15 cellular contexts compared by ENCODE assay signal in the genomic region with DNA sequence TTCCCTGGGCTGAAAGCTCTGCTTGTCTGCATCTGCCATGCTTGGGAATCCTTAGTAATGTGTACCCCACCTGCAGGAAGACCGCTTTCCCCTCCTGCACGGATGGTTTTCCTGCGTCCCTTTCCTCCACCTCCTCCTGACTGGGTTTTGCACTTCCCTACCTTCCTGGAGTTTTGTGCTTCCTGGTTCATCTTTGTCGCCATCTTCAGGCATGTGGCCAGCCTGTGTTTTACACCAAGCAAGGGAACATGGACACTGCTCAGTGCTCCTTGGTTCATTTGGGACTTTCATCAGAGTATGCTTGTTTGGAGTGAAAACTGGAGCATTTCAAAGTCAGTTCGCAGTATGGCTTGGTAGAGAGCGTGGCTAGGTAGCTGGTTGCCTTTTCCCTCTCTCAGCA. TPM values are rescaled to one million over a fixed set of nuclear protein-coding genes. Genes with fewer than 3 reads are reported as not detected.
A peak's percentile ranks its signal among the peaks of the same experiment; 100 is the strongest.
DNase-seq lines count a peak whose midpoint lies in the region; TF ChIP-seq lines count a peak whose summit lies in the region.
"Had no signal": no experiment of that assay in that cellular context is flagged by ENCODE, and none has a peak within 500 bp of the region (broad histone marks: within the 10 kb centered on the region; RNA-seq: fewer than 3 reads in every experiment).

No MANE protein-coding gene starts in this region.

- peaks cover 1 to 9% of the 10 kb centered on the region in 2 donors for H3K27me3 Mint-ChIP-seq in CD4-positive, alpha-beta memory T cell

- no peak overlapping the region for H3K4me3 ChIP-seq in hepatocyte
- H3K4me3 ChIP-seq in CD4-positive, alpha-beta memory T cell (ENCODE audit: low read length in 2 of 2): no peak overlapping the region
- H3K4me3 ChIP-seq in ovary: no peak overlapping the region
- H3K4me3 ChIP-seq: colonic mucosa, PC-9, testis had no signal

- H3K27ac ChIP-seq in C4-2B: no peak overlapping the region
- H3K27ac ChIP-seq in hepatocyte: no peak overlapping the region
- no peak overlapping the region for H3K27ac ChIP-seq in CD4-positive, alpha-beta memory T cell (ENCODE audit: low read depth, low read length)
- no peak overlapping the region for H3K27ac ChIP-seq in ovary
- H3K27ac ChIP-seq: colonic mucosa, PC-9, testis had no signal

- POLR2A ChIA-PET in CD4-positive, alpha-beta memory T cell (lab: Charles Lee; ENCODE audit: partially characterized antibody): no interaction called here

- H3K4me3 Mint-ChIP-seq in CD4-positive, alpha-beta memory T cell: no peak overlapping the region
- H3K4me3 Mint-ChIP-seq: activated CD4-positive, alpha-beta memory T cell treated with anti-CD3 and anti-CD28 coated beads for 36 hours; T-helper 2 cell treated with Interferon-gamma antibody and Interleukin-4, amounts not matched to agents 5 μg/mL and 100 μg/mL, for 36 hours had no signal

- H4K20me1 ChIP-seq in hepatocyte (ENCODE audit: insufficient read depth, poor library complexity, severe bottlenecking): no peaks in the 10 kb centered on the region

- CTCF ChIA-PET in CD4-positive, alpha-beta memory T cell (lab: Charles Lee; ENCODE audit: partially characterized antibody): no interaction called here

- H3K4me1 Mint-ChIP-seq in CD4-positive, alpha-beta memory T cell: no peaks in the 10 kb centered on the region

- H3K9me2 ChIP-seq in hepatocyte (replicated peaks; ENCODE audit: insufficient read depth): no peaks in the 10 kb centered on the region

- H3K36me3 Mint-ChIP-seq in CD4-positive, alpha-beta memory T cell: no peaks in the 10 kb centered on the region
- H3K36me3 Mint-ChIP-seq: activated CD4-positive, alpha-beta memory T cell treated with anti-CD3 and anti-CD28 coated beads for 36 hours; activated naive CD4-positive, alpha-beta T cell treated with anti-CD3 and anti-CD28 coated beads, Interleukin-2, amount 50 U/mL, for 72 hours had no signal

- no peak for TF ChIP-seq EP300 in ovary (IDR thresholded peaks at IDR 0.05)

- H3K9me3 ChIP-seq in hepatocyte (ENCODE audit: low read depth): no peaks in the 10 kb centered on the region
- H3K9me3 ChIP-seq in CD4-positive, alpha-beta memory T cell (ENCODE audit: control insufficient read depth in 1 of 2, low read length in 2 of 2): no peaks in the 10 kb centered on the region
- no peaks in the 10 kb centered on the region for H3K9me3 ChIP-seq in ovary
- H3K9me3 ChIP-seq: colonic mucosa, testis had no signal

- peak; percentile 32 for TF ChIP-seq CTCF in C4-2B (conservative IDR thresholded peaks at IDR 0.05)
- peak; percentile 18 for TF ChIP-seq CTCF in hepatocyte (IDR thresholded peaks at IDR 0.05; ENCODE audit: poor library complexity)
- no peak for TF ChIP-seq CTCF in ovary (IDR thresholded peaks at IDR 0.05)

- 74% methylated on average over 6 of the region's 6 CpGs for WGBS in hepatocyte (ENCODE audit: low lambda C conversion rate, missing lambda C conversion rate)
- 76 to 84% (median 77%) methylated on average over 6 of the region's 6 CpGs for WGBS in ovary, 3 donors

- H3K27me3 ChIP-seq in hepatocyte: no peaks in the 10 kb centered on the region
- no peaks in the 10 kb centered on the region for H3K27me3 ChIP-seq in CD4-positive, alpha-beta memory T cell (ENCODE audit: insufficient read depth, low read length)
- H3K27me3 ChIP-seq in ovary: no peaks in the 10 kb centered on the region
- H3K27me3 ChIP-seq: colonic mucosa, testis had no signal

- in situ Hi-C loops in SK-MEL-5 (cut with HindIII; ENCODE audit: low pct_unique_long_range_greater_than_20kb, low sequenced_read_pairs): no loop called here

- peaks cover 0 to 1% (median 0%) of the 10 kb centered on the region in 8 donors for H3K9me3 Mint-ChIP-seq in CD4-positive, alpha-beta memory T cell
- H3K9me3 Mint-ChIP-seq: activated CD4-positive, alpha-beta memory T cell treated with anti-CD3 and anti-CD28 coated beads for 36 hours; T-helper 2 cell treated with Interferon-gamma antibody and Interleukin-4, amounts not matched to agents 5 μg/mL and 100 μg/mL, for 36 hours had no signal

- H3K4me1 ChIP-seq in hepatocyte (ENCODE audit: insufficient read depth) (no peaks in the 10 kb centered on the region), ovary (ENCODE audit: insufficient read depth) (no peaks in the 10 kb centered on the region)
- H3K4me1 ChIP-seq in CD4-positive, alpha-beta memory T cell (ENCODE audit: insufficient read depth, low read length): no peaks in the 10 kb centered on the region
- H3K4me1 ChIP-seq: colonic mucosa, testis had no signal

- no peak overlapping the region for H3K27ac Mint-ChIP-seq in CD4-positive, alpha-beta memory T cell
- H3K27ac Mint-ChIP-seq: activated CD4-positive, alpha-beta memory T cell treated with anti-CD3 and anti-CD28 coated beads for 36 hours; activated naive CD4-positive, alpha-beta T cell treated with anti-CD3 and anti-CD28 coated beads, Interleukin-2, amount 50 U/mL, for 72 hours; T-helper 2 cell treated with Interferon-gamma antibody and Interleukin-4, amounts not matched to agents 5 μg/mL and 100 μg/mL, for 36 hours had no signal

- DNase-seq in H4 (ENCODE audit: low spot score) (peak; percentile 13), SK-MEL-5 (ENCODE audit: low read depth, low spot score) (peak; percentile 47), hepatocyte (ENCODE audit: low spot score) (peak; percentile 18), ecto neural progenitor cell (ENCODE audit: low spot score) (no peak), ovary (no peak)
- no peak for DNase-seq in NK-92 treated with Interleukin-12 subunit alpha and Interleukin-12 subunit beta, amount 100 ng/mL, for 24 hours (lab: John Stamatoyannopoulos, UW)
- no peak for DNase-seq in CD4-positive, alpha-beta memory T cell
- DNase-seq: activated CD4-positive, alpha-beta memory T cell treated with anti-CD3 and anti-CD28 coated beads for 36 hours; colonic mucosa; NCI-H187; PC-9; testis had no signal

- intact Hi-C loops in CD4-positive, alpha-beta memory T cell (cut with micrococcal nuclease): no loop called here
- intact Hi-C loops in ovary (cut with DNase I): no loop called here

- no peak for TF ChIP-seq POLR2A in ovary (IDR thresholded peaks at IDR 0.05)

- no peak overlapping the region for H2AFZ ChIP-seq in hepatocyte
- H2AFZ ChIP-seq: PC-9 had no signal

- H3K36me3 ChIP-seq in hepatocyte (replicated peaks; ENCODE audit: insufficient read depth, low read depth) (no peaks in the 10 kb centered on the region), ovary (no peaks in the 10 kb centered on the region)
- H3K36me3 ChIP-seq in CD4-positive, alpha-beta memory T cell (ENCODE audit: insufficient read depth, low read length): no peaks in the 10 kb centered on the region
- H3K36me3 ChIP-seq: colonic mucosa had no signal

- no peaks in the 10 kb centered on the region for H3K79me2 ChIP-seq in hepatocyte

- no peak overlapping the region for H3K4me2 ChIP-seq in hepatocyte
- H3K4me2 ChIP-seq: PC-9 had no signal

RNA-seq across cellular contexts. Expression of a gene that starts 30.7 kb away (rescaled TPM):
- not detected in 2 replicates for total RNA-seq in H4 (2014; rRNA removed; shearing (Covaris generic))
- total RNA-seq in SK-MEL-5 (2014; rRNA removed; shearing (Covaris generic)): not detected in 2 replicates
- not detected in 2 replicates for polyA plus RNA-seq in SK-MEL-5 (2015; cell fraction: cytosol; rRNA removed)
- not detected in 2 replicates for polyA plus RNA-seq in SK-MEL-5 (2015; cell fraction: nucleus; rRNA removed)
- total RNA-seq in hepatocyte: not detected in 2 replicates
- polyA plus RNA-seq in hepatocyte: 0.52 and 0.96 TPM in 2 replicates
- not detected for total RNA-seq in CD4-positive, alpha-beta memory T cell
- polyA plus RNA-seq in CD4-positive, alpha-beta memory T cell: under 1 TPM in 1 of 2 donors, not detected in 1; 0.39 TPM
- not detected for total RNA-seq in ovary
- not detected for polyA plus RNA-seq in ovary
- total RNA-seq: activated CD4-positive, alpha-beta memory T cell treated with anti-CD3 and anti-CD28 coated beads for 36 hours; activated naive CD4-positive, alpha-beta T cell treated with anti-CD3 and anti-CD28 coated beads, Interleukin-2, amount 50 U/mL, for 72 hours; colonic mucosa; PC-9 had no signal

Comparison
In these comparisons a context has a peak if more than half of its experiments do, and no peak if none do; other contexts are left out.
1. CTCF ChIP-seq: peak in C4-2B (single experiment) and hepatocyte (single experiment); none in ovary (0 of 3).
2. DNase-seq: peak in H4 (single experiment), SK-MEL-5 (single experiment) and hepatocyte (single experiment); none in NK-92 treated with Interleukin-12 subunit alpha and Interleukin-12 subunit beta, amount 100 ng/mL, for 24 hours (single experiment), CD4-positive, alpha-beta memory T cell (0 of 5), ecto neural progenitor cell (single experiment) and ovary (0 of 5).